Comparison of ENCODE assay signal across 9 cellular contexts in the genomic region with DNA sequence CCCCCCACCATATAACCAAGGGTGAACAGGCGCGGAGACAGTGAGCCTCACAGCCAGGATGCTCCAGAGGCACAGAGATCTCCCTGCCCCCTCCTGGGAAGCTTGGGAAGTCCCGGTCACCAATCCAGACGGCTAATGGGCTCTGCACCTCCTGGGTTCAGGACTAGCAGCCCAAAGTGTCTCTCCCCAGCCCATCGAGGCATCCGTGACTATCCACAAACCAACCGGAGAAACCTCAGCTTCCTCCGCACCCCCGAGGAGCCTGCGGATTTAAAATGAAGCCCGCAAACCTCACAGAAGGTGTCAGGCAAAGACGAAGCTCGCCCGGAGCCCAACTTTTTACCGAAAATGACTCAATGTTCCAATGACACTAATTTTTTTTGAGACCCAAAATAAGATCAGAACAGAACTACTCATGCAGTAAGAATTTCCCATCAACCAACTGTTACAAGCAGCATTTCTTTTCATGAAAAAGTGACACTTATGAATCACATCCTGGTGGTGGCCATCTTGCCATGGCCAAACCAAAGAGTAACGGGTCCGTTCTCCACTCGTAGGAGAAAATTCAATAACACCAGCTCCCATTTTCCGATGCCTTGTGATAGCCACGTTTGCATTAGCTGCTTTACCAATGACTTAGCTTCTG. TPM values are rescaled to one million over a fixed set of nuclear protein-coding genes. Genes with fewer than 3 reads are reported as not detected.
DNase-seq lines count a peak whose midpoint lies in the region; ATAC-seq and TF ChIP-seq lines count a peak whose summit lies in the region.
"Had no signal": no experiment of that assay in that cellular context is flagged by ENCODE, and none has a peak within 500 bp of the region (broad histone marks: within the 10 kb centered on the region; RNA-seq: fewer than 3 reads in every experiment).

No MANE protein-coding gene starts in this region.

- CTCF ChIA-PET in HCT116 (lab: Charles Lee) = no interaction called here

- no peak for TF ChIP-seq CTCF in AG10803 (conservative IDR thresholded peaks at IDR 0.05; ENCODE audit: low read length)
- no peak for TF ChIP-seq CTCF in HCT116 (IDR thresholded peaks at IDR 0.05 in 2 of 3, conservative IDR thresholded peaks at IDR 0.05 in 1 of 3; ENCODE audit: borderline replicate concordance in 1 of 3, insufficient read depth in 1 of 3, low read depth in 2 of 3, low read length in 2 of 3)
- peak; percentile 7 for TF ChIP-seq CTCF in osteoblast (IDR thresholded peaks at IDR 0.05; ENCODE audit: extremely low read depth, low read depth, low read length)
- TF ChIP-seq CTCF in lower lobe of right lung (IDR thresholded peaks at IDR 0.05) = no peak

- BruUV-seq in HCT116 (replicated peaks; lab: Mats Ljungman, UMichigan) = TSS peak; percentile 22

- no peak for TF ChIP-seq POLR2A in HCT116 (IDR thresholded peaks at IDR 0.05; ENCODE audit: borderline replicate concordance, extremely low read depth, insufficient read depth, insufficient read length)

- H3K36me3 ChIP-seq in HCT116 (ENCODE audit: control insufficient read depth in 1 of 2, insufficient read depth in 2 of 2, low read length in 2 of 2) (no peaks in the 10 kb centered on the region; a peak in 2 of 4 replicates), osteoblast (ENCODE audit: insufficient read depth, low read length) (peaks cover 20% of the 10 kb centered on the region), lower lobe of right lung (peaks cover 25% of the 10 kb centered on the region), HAP-1 (replicated peaks) (no peaks in the 10 kb centered on the region)

- no peaks in the 10 kb centered on the region for H4K20me1 ChIP-seq in HCT116 (ENCODE audit: insufficient read depth)
- peaks cover 13% of the 10 kb centered on the region for H4K20me1 ChIP-seq in osteoblast (ENCODE audit: insufficient read depth, low read length)

- DNase-seq in AG10803 (ENCODE audit: low read depth) = peak; percentile 50
- DNase-seq in HCT116 (ENCODE audit: low read depth, low spot score) = no peak
- DNase-seq in osteoblast (ENCODE audit: insufficient read length, low spot score, missing footprints) = peak; percentile 97
- no peak for DNase-seq in NCI-H1694 treated with DMSO at 0.1 percent for 48 hours (lab: John Stamatoyannopoulos, UW)
- DNase-seq in lower lobe of right lung = no peak
- DNase-seq in CD1c-positive myeloid dendritic cell (ENCODE audit: extremely low spot score) = no peak
- no peak for DNase-seq in HAP-1 (ENCODE audit: low spot score in 2 of 2)
- DNase-seq: NCI-H510A had no signal

- RAD21 ChIA-PET in HCT116 (lab: Charles Lee; ENCODE audit: low non-redundant PET in 1 of 2, low total read pairs in 2 of 2, uncharacterized antibody in 2 of 2, unreplicated experiment in 2 of 2) = no interaction called here

- intact Hi-C loops in HCT116 (cut with micrococcal nuclease) (loop anchor here (10.0 kb wide), 1 partner anchor 189 kb away; no protein-coding TSS in a partner anchor), lower lobe of right lung (cut with DNase I) (no loop called here)

- in situ Hi-C loops in HAP-1 (cut with MboI; ENCODE audit: low sequenced_read_pairs) = no loop called here

- H3K4me3 ChIP-seq in AG10803 (ENCODE audit: low read length) = no peak overlapping the region
- H3K4me3 ChIP-seq in HCT116 (replicated peaks in 1 of 2; ENCODE audit: low read depth in 1 of 2, low read length in 2 of 2) = no peak overlapping the region
- peak overlapping the region; percentile 26 for H3K4me3 ChIP-seq in osteoblast (ENCODE audit: insufficient read depth, low read length)
- no peak overlapping the region for H3K4me3 ChIP-seq in lower lobe of right lung
- no peak overlapping the region for H3K4me3 ChIP-seq in HAP-1

- H3K4me1 ChIP-seq in HCT116 (ENCODE audit: control insufficient read depth in 1 of 2, insufficient read depth in 2 of 2, low read length in 2 of 2) (peaks cover 3 to 27% of the 10 kb centered on the region in 2 experiments; a peak in 3 of 4 replicates), osteoblast (ENCODE audit: insufficient read depth, low read length) (peaks cover 30% of the 10 kb centered on the region), lower lobe of right lung (peaks cover 48% of the 10 kb centered on the region), HAP-1 (no peaks in the 10 kb centered on the region)

- POLR2A ChIA-PET in HCT116 (lab: Charles Lee) = no interaction called here

- H2AFZ ChIP-seq in HCT116 (ENCODE audit: low read depth, low read length, poor library complexity, severe bottlenecking) (no peak overlapping the region), osteoblast (ENCODE audit: low read length) (peak overlapping the region; percentile 82)

- H3K9me2 ChIP-seq in HCT116 (ENCODE audit: insufficient read depth) = no peaks in the 10 kb centered on the region

- no peak overlapping the region for H3K4me2 ChIP-seq in HCT116 (ENCODE audit: low read length)
- peak overlapping the region; percentile 54 for H3K4me2 ChIP-seq in osteoblast (ENCODE audit: insufficient read depth, low read length)

- H3K9me3 ChIP-seq in HCT116 (ENCODE audit: control insufficient read depth in 1 of 2, insufficient read depth in 1 of 2, low read depth in 1 of 2, low read length in 2 of 2) (no peaks in the 10 kb centered on the region), osteoblast (ENCODE audit: low read depth, low read length) (no peaks in the 10 kb centered on the region), lower lobe of right lung (no peaks in the 10 kb centered on the region), HAP-1 (no peaks in the 10 kb centered on the region)

- H3K27ac ChIP-seq in HCT116 (ENCODE audit: low read depth, low read length) = no peak overlapping the region
- peak overlapping the region; percentile 29 for H3K27ac ChIP-seq in cingulate gyrus (ENCODE audit: low read depth, low read length)
- peak overlapping the region; percentile 87 for H3K27ac ChIP-seq in osteoblast (ENCODE audit: low read depth, low read length)
- H3K27ac ChIP-seq in lower lobe of right lung = no peak overlapping the region

- H3K27me3 ChIP-seq in HCT116 (ENCODE audit: insufficient read depth, low read length) (no peaks in the 10 kb centered on the region), osteoblast (ENCODE audit: insufficient read depth, low read length) (no peaks in the 10 kb centered on the region), lower lobe of right lung (ENCODE audit: low read depth) (peaks cover 3% of the 10 kb centered on the region), HAP-1 (ENCODE audit: low read depth) (no peaks in the 10 kb centered on the region)

- H3K79me2 ChIP-seq in HCT116 (ENCODE audit: insufficient read depth, low read length) (peaks cover 48% of the 10 kb centered on the region), osteoblast (ENCODE audit: insufficient read depth, low read length) (peaks cover 77% of the 10 kb centered on the region)

- ATAC-seq in HCT116 = no peak
- ATAC-seq in lower lobe of right lung = no peak

- H3K9ac ChIP-seq in HCT116 (ENCODE audit: low read length) = no peak overlapping the region

- TF ChIP-seq RAD21 in HCT116 (IDR thresholded peaks at IDR 0.05; ENCODE audit: low read depth) = no peak

TF ChIP-seq in HCT116, 20 proteins besides CTCF, POLR2A, EP300 and RAD21:
- no peak for TF ChIP-seq EZH2 (IDR thresholded peaks at IDR 0.05)
- TF ChIP-seq SIN3A (IDR thresholded peaks at IDR 0.05; ENCODE audit: low read depth) = no peak
- TF ChIP-seq, protein P1, sequence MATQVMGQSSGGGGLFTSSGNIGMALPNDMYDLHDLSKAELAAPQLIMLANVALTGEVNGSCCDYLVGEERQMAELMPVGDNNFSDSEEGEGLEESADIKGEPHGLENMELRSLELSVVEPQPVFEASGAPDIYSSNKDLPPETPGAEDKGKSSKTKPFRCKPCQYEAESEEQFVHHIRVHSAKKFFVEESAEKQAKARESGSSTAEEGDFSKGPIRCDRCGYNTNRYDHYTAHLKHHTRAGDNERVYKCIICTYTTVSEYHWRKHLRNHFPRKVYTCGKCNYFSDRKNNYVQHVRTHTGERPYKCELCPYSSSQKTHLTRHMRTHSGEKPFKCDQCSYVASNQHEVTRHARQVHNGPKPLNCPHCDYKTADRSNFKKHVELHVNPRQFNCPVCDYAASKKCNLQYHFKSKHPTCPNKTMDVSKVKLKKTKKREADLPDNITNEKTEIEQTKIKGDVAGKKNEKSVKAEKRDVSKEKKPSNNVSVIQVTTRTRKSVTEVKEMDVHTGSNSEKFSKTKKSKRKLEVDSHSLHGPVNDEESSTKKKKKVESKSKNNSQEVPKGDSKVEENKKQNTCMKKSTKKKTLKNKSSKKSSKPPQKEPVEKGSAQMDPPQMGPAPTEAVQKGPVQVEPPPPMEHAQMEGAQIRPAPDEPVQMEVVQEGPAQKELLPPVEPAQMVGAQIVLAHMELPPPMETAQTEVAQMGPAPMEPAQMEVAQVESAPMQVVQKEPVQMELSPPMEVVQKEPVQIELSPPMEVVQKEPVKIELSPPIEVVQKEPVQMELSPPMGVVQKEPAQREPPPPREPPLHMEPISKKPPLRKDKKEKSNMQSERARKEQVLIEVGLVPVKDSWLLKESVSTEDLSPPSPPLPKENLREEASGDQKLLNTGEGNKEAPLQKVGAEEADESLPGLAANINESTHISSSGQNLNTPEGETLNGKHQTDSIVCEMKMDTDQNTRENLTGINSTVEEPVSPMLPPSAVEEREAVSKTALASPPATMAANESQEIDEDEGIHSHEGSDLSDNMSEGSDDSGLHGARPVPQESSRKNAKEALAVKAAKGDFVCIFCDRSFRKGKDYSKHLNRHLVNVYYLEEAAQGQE (IDR thresholded peaks at IDR 0.05; ENCODE audit: low read depth) = no peak
- TF ChIP-seq YY1 (IDR thresholded peaks at IDR 0.05; ENCODE audit: extremely low read depth, insufficient replicate concordance, low read depth, low read length) = no peak
- TF ChIP-seq ELF1 (IDR thresholded peaks at IDR 0.05; ENCODE audit: borderline replicate concordance, low read depth) = no peak

RNA-seq across cellular contexts. Expression of a gene that starts 6.0 kb away (rescaled TPM):
- total RNA-seq in HCT116 (2021; ENCODE audit: unreplicated experiment) (44.7 TPM), osteoblast (32.6 and 35.9 TPM in 2 replicates), lower lobe of right lung (27.1 TPM)
- 48.1 and 74.9 TPM in 2 replicates for polyA plus RNA-seq in HCT116 (2012)

Comparison
In these comparisons a context has a peak if more than half of its experiments do, and no peak if none do; other contexts are left out.
1. DNase-seq: peak in AG10803 (single experiment) and osteoblast (single experiment); none in HCT116 (single experiment), NCI-H1694 treated with DMSO at 0.1 percent for 48 hours (single experiment), lower lobe of right lung (single experiment), CD1c-positive myeloid dendritic cell (single experiment) and HAP-1 (0 of 2).
2. H3K27ac ChIP-seq: peak in cingulate gyrus (single experiment) and osteoblast (single experiment); none in HCT116 (single experiment) and lower lobe of right lung (single experiment).